In the genomic region with DNA sequence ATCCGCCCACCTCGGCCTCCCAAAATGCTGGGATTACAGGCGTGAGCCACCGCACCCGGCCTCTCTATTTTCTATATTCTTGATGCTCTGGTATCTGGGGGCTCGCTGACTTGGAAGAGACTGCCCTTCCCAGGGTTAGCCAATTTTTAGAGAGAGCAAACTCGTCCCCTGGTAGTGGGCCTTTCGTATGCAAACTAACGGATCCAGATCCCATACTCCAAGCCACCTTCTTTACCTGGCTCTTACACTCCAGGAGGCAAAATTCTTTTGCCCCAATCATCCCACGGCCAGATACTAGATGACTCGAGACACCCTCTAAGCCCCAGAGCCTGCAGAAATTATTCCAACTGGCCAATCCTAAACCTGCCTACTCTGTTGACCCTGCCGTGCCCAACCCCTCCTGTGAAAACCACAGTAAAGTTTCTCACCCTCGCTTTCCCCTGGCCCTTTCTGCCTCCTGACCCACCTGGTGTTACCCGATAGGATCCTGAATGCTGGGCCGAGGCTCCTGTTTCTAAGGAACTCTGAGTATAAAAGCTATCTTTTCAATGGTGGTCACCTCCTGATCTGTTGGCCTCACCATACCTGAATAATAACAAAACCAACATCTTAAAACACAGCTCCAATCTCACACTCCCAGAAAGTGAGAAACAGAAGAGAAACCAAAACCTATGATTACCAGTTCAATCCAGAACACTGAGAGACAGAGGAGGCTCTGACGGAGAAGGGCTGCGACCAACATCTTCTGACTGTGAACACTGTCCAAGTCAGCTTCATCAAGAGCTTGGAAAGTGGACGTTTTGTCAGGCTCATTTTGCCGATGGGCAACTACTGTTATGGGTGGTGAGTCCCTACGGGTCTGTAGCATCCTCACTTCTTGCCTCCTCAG, we compare ENCODE assay signal across 12 cellular contexts. TPM values are rescaled to one million over a fixed set of nuclear protein-coding genes. Genes with fewer than 3 reads are reported as not detected.
A peak's percentile ranks its signal among the peaks of the same experiment; 100 is the strongest.
DNase-seq lines count a peak whose midpoint lies in the region; ATAC-seq and TF ChIP-seq lines count a peak whose summit lies in the region.
"Had no signal": no experiment of that assay in that cellular context is flagged by ENCODE, and none has a peak within 500 bp of the region (broad histone marks: within the 10 kb centered on the region; RNA-seq: fewer than 3 reads in every experiment).

No MANE protein-coding gene starts in this region.

- peaks cover 5% of the 10 kb centered on the region for H3K4me1 Mint-ChIP-seq in memory B cell

- H3K27me3 ChIP-seq in breast epithelium (no peaks in the 10 kb centered on the region), lower lobe of right lung (ENCODE audit: low read depth) (no peaks in the 10 kb centered on the region), left lung (no peaks in the 10 kb centered on the region)
- H3K27me3 ChIP-seq: sigmoid colon had no signal

- no peak for TF ChIP-seq POLR2A in breast epithelium (IDR thresholded peaks at IDR 0.05)

- peaks cover 2% of the 10 kb centered on the region for H3K27me3 Mint-ChIP-seq in memory B cell

- H3K4me1 ChIP-seq in breast epithelium (no peaks in the 10 kb centered on the region), lower lobe of right lung (no peaks in the 10 kb centered on the region), left lung (no peaks in the 10 kb centered on the region)
- H3K4me1 ChIP-seq: sigmoid colon had no signal

- intact Hi-C loops in breast epithelium (cut with DNase I; ENCODE audit: low total_unique reads): loop anchor here (5.0 kb wide), 1 partner anchor 235 kb away; no protein-coding TSS in a partner anchor
- intact Hi-C loops in lower lobe of right lung (cut with DNase I): no loop called here
- intact Hi-C loops in left lung (cut with DNase I): no loop called here

- DNase-seq in memory B cell (ENCODE audit: low spot score in 2 of 2) (no peak), breast epithelium (ENCODE audit: low spot score in 2 of 2) (no peak), SW480 (ENCODE audit: low spot score) (no peak), lower lobe of right lung (no peak), left lung (no peak)
- DNase-seq: activated T-cell treated with anti-CD3 and anti-CD28 coated beads, Interleukin-2, amount 50 U/mL, for 4 hours; COR-L47; NCI-H748 treated with DMSO at 0.1 percent for 48 hours; sigmoid colon had no signal

- TF ChIP-seq CTCF in breast epithelium (IDR thresholded peaks at IDR 0.05) (no peak), lower lobe of right lung (IDR thresholded peaks at IDR 0.05) (no peak), left lung (IDR thresholded peaks at IDR 0.05) (no peak)

- H3K27ac ChIP-seq in breast epithelium (no peak overlapping the region), lower lobe of right lung (no peak overlapping the region), left lung (no peak overlapping the region)
- H3K27ac ChIP-seq: sigmoid colon had no signal

- H3K4me3 Mint-ChIP-seq in memory B cell: peak overlapping the region; percentile 22
- H3K4me3 Mint-ChIP-seq: activated T-cell treated with anti-CD3 and anti-CD28 coated beads, Interleukin-2, amount 50 U/mL, for 4 hours had no signal

- no peak overlapping the region for H3K4me3 ChIP-seq in breast epithelium
- no peak overlapping the region for H3K4me3 ChIP-seq in lower lobe of right lung
- no peak overlapping the region for H3K4me3 ChIP-seq in left lung
- H3K4me3 ChIP-seq: sigmoid colon had no signal

- H3K27ac Mint-ChIP-seq in memory B cell: no peak overlapping the region

- peaks cover 3 to 7% of the 10 kb centered on the region in 2 donors for H3K9me3 ChIP-seq in breast epithelium
- H3K9me3 ChIP-seq in lower lobe of right lung: no peaks in the 10 kb centered on the region
- peaks cover 0 to 3% of the 10 kb centered on the region in 2 donors for H3K9me3 ChIP-seq in left lung
- H3K9me3 ChIP-seq: sigmoid colon had no signal

- H3K36me3 Mint-ChIP-seq in memory B cell: peaks cover 5% of the 10 kb centered on the region

- ATAC-seq in GM18868 (IDR thresholded peaks at IDR 0.05; ENCODE audit: unreplicated experiment) (peak; percentile 97), GM21723 (IDR thresholded peaks at IDR 0.05; ENCODE audit: unreplicated experiment) (peak; percentile 93), HG03280 (IDR thresholded peaks at IDR 0.05; ENCODE audit: unreplicated experiment) (peak; percentile 76), memory B cell (ENCODE audit: low read depth) (peak; percentile 47), lower lobe of right lung (no peak), left lung (no peak)
- ATAC-seq: activated T-cell treated with anti-CD3 and anti-CD28 coated beads, Interleukin-2, amount 50 U/mL, for 4 hours had no signal

- H3K36me3 ChIP-seq in breast epithelium (no peaks in the 10 kb centered on the region), lower lobe of right lung (no peaks in the 10 kb centered on the region), left lung (no peaks in the 10 kb centered on the region)
- H3K36me3 ChIP-seq: sigmoid colon had no signal

- H3K9me3 Mint-ChIP-seq in memory B cell: peaks cover 4% of the 10 kb centered on the region
- H3K9me3 Mint-ChIP-seq: activated T-cell treated with anti-CD3 and anti-CD28 coated beads, Interleukin-2, amount 50 U/mL, for 4 hours had no signal

RNA-seq across cellular contexts. Expression of a gene that starts 57.6 kb away (rescaled TPM):
- 10 to 100 TPM; 55.5 to 71.7 (median 62.3) TPM for total RNA-seq in breast epithelium
- total RNA-seq in lower lobe of right lung: 54.0 TPM
- total RNA-seq in left lung: 10 to 100 TPM; 56.2 to 66.2 TPM

Comparison
In these comparisons a context has a peak if more than half of its experiments do, and no peak if none do; other contexts are left out.
1. ATAC-seq: peak in GM18868 (single experiment), GM21723 (single experiment), HG03280 (single experiment) and memory B cell (single experiment); none in lower lobe of right lung (0 of 2) and left lung (single experiment).